10 cellular contexts compared by ENCODE assay signal in the genomic region with DNA sequence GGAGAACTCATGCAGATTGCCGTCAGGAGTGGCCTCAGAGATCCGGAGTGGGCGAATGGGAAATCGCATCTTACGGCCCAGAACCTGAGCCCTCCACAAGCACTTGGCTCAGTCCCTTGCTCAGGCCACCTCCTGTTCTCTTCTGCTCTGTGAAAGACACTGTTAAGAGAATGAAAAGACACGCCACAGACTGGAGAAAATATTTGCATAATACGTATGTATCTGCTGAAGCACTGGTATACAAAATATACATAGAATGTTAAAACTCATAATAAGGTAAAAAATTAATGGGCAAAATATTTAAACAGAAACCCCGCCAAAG. TPM values are rescaled to one million over a fixed set of nuclear protein-coding genes. Genes with fewer than 3 reads are reported as not detected.
A peak's percentile ranks its signal among the peaks of the same experiment; 100 is the strongest.
DNase-seq lines count a peak whose midpoint lies in the region; ATAC-seq and TF ChIP-seq lines count a peak whose summit lies in the region.
"Had no signal": no experiment of that assay in that cellular context is flagged by ENCODE, and none has a peak within 500 bp of the region (broad histone marks: within the 10 kb centered on the region; RNA-seq: fewer than 3 reads in every experiment).

No MANE protein-coding gene starts in this region.

- H3K9me3 Mint-ChIP-seq in activated CD4-positive, alpha-beta T cell treated with anti-CD3 and anti-CD28 coated beads, Interleukin-2, amount 10 ng/mL, durations not matched to agents 24 days and 14 days: no peaks in the 10 kb centered on the region
- peaks cover 2% of the 10 kb centered on the region for H3K9me3 Mint-ChIP-seq in stimulated activated memory B cell treated with anti-CD40 and anti-IgM and Interleukin-4, amounts not matched to agents 10 μg/mL and 1 μg/mL and 100 μg/mL, for 72 hours

- peak; percentile 41; the same call in 1 of the 2 replicates for TF ChIP-seq CTCF in OCI-LY7 (conservative IDR thresholded peaks at IDR 0.05; ENCODE audit: low read length)
- no peak for TF ChIP-seq CTCF in esophagus squamous epithelium (IDR thresholded peaks at IDR 0.05)

- no TSS peak for BruUV-seq in OCI-LY7 (replicated peaks; lab: Mats Ljungman, UMichigan)

- no peak overlapping the region for H3K27ac Mint-ChIP-seq in activated CD4-positive, alpha-beta T cell treated with anti-CD3 and anti-CD28 coated beads, Interleukin-2, amount 10 ng/mL, durations not matched to agents 24 days and 14 days
- no peak overlapping the region for H3K27ac Mint-ChIP-seq in stimulated activated memory B cell treated with anti-CD40 and anti-IgM and Interleukin-4, amounts not matched to agents 10 μg/mL and 1 μg/mL and 100 μg/mL, for 72 hours

- CTCF ChIA-PET in OCI-LY7 (lab: Charles Lee; ENCODE audit: unreplicated experiment): no interaction called here

- H3K4me3 Mint-ChIP-seq in activated CD4-positive, alpha-beta T cell treated with anti-CD3 and anti-CD28 coated beads, Interleukin-2, amount 10 ng/mL, durations not matched to agents 24 days and 14 days: peak overlapping the region; percentile 85
- H3K4me3 Mint-ChIP-seq in stimulated activated memory B cell treated with anti-CD40 and anti-IgM and Interleukin-4, amounts not matched to agents 10 μg/mL and 1 μg/mL and 100 μg/mL, for 72 hours: peak overlapping the region; percentile 76

- no peak for ATAC-seq in stimulated activated memory B cell treated with anti-CD40 and anti-IgM and Interleukin-4, amounts not matched to agents 10 μg/mL and 1 μg/mL and 100 μg/mL, for 72 hours
- ATAC-seq: HCT116 had no signal

- no peak overlapping the region for H3K27ac ChIP-seq in OCI-LY7 (ENCODE audit: low read depth, low read length, poor library complexity, severe bottlenecking)
- H3K27ac ChIP-seq in esophagus squamous epithelium: no peak overlapping the region
- H3K27ac ChIP-seq: foreskin keratinocyte had no signal

- H3K79me2 ChIP-seq in OCI-LY7 (ENCODE audit: insufficient read depth, low read depth, low read length): no peaks in the 10 kb centered on the region

- no peaks in the 10 kb centered on the region for H3K9me2 ChIP-seq in OCI-LY7 (ENCODE audit: insufficient read depth, low read length)

- POLR2A ChIA-PET in OCI-LY7 (lab: Charles Lee): interaction anchor here (0.7 to 1.0 kb wide), 3 partner anchors 9 to 207 kb away, joined by 3 read pairs; no protein-coding TSS in a partner anchor

- H3K4me1 ChIP-seq in OCI-LY7 (ENCODE audit: insufficient read depth, low read length, poor library complexity, severe bottlenecking): no peaks in the 10 kb centered on the region
- H3K4me1 ChIP-seq in esophagus squamous epithelium: peaks cover 7 to 14% (median 13%) of the 10 kb centered on the region in 3 donors
- H3K4me1 ChIP-seq: foreskin keratinocyte had no signal

- no peaks in the 10 kb centered on the region for H3K36me3 Mint-ChIP-seq in activated CD4-positive, alpha-beta T cell treated with anti-CD3 and anti-CD28 coated beads, Interleukin-2, amount 10 ng/mL, durations not matched to agents 24 days and 14 days (ENCODE audit: low read depth)
- H3K36me3 Mint-ChIP-seq in stimulated activated memory B cell treated with anti-CD40 and anti-IgM and Interleukin-4, amounts not matched to agents 10 μg/mL and 1 μg/mL and 100 μg/mL, for 72 hours: no peaks in the 10 kb centered on the region

- TF ChIP-seq POLR2A in esophagus squamous epithelium (IDR thresholded peaks at IDR 0.05): no peak

- intact Hi-C loops in activated CD4-positive, alpha-beta T cell treated with anti-CD3 and anti-CD28 coated beads, Interleukin-2, amount 10 ng/mL, durations not matched to agents 24 days and 14 days (cut with micrococcal nuclease): loop anchor here (2.0 kb wide), 3 partner anchors 20 to 166 kb away; no protein-coding TSS in a partner anchor
- intact Hi-C loops in OCI-LY7 (cut with micrococcal nuclease; ENCODE audit: unreplicated experiment): loop anchor here (1.0 to 5.0 kb wide), 4 partner anchors 151 to 439 kb away; no protein-coding TSS in a partner anchor
- intact Hi-C loops in esophagus squamous epithelium (cut with DNase I): no loop called here

- H3K27me3 Mint-ChIP-seq in activated CD4-positive, alpha-beta T cell treated with anti-CD3 and anti-CD28 coated beads, Interleukin-2, amount 10 ng/mL, durations not matched to agents 24 days and 14 days: peaks cover 69% of the 10 kb centered on the region
- peaks cover 57% of the 10 kb centered on the region for H3K27me3 Mint-ChIP-seq in stimulated activated memory B cell treated with anti-CD40 and anti-IgM and Interleukin-4, amounts not matched to agents 10 μg/mL and 1 μg/mL and 100 μg/mL, for 72 hours

- no peaks in the 10 kb centered on the region for H3K36me3 ChIP-seq in OCI-LY7 (ENCODE audit: insufficient read depth, low read length)
- H3K36me3 ChIP-seq in esophagus squamous epithelium: no peaks in the 10 kb centered on the region

- H2AFZ ChIP-seq in OCI-LY7 (ENCODE audit: low read length): no peak overlapping the region; the same call in 1 of the 2 replicates

- H3K9me3 ChIP-seq in OCI-LY7 (ENCODE audit: low read length) (no peaks in the 10 kb centered on the region), esophagus squamous epithelium (no peaks in the 10 kb centered on the region)

- WGBS in esophagus squamous epithelium, 2 donors: 14 to 44% methylated on average over 3 to 7 of the region's 8 CpGs

- peak overlapping the region; percentile 58 for H3K4me2 ChIP-seq in OCI-LY7 (ENCODE audit: low read length)

- no peak for DNase-seq in activated CD4-positive, alpha-beta T cell treated with anti-CD3 and anti-CD28 coated beads, Interleukin-2, amount 10 ng/mL, durations not matched to agents 24 days and 14 days
- DNase-seq in activated CD4-positive, alpha-beta T cell treated with anti-CD3 and anti-CD28 coated beads, Interleukin-2, amount 50 U/mL, for 4 hours: no peak
- DNase-seq in OCI-LY7 (ENCODE audit: low spot score): no peak
- DNase-seq in esophagus squamous epithelium (lab: John Stamatoyannopoulos, UW): no peak
- DNase-seq in globus pallidus (ENCODE audit: low spot score): no peak
- DNase-seq in putamen (ENCODE audit: low spot score): no peak
- no peak for DNase-seq in stimulated activated CD8-positive, alpha-beta memory T cell treated with anti-CD3 and anti-CD28 coated beads, Interleukin-4, amount 100 ng/mL, for 48 hours

- peaks cover 0 to 85% (median 6%) of the 10 kb centered on the region in 4 donors for H3K27me3 ChIP-seq in esophagus squamous epithelium

- peak overlapping the region; percentile 62 for H3K4me3 ChIP-seq in OCI-LY7 (ENCODE audit: low read depth, low read length, poor library complexity, severe bottlenecking)
- peak overlapping the region in 3 of 4 donors; percentile 51 to 67 (median 54) for H3K4me3 ChIP-seq in esophagus squamous epithelium

- peaks cover 8% of the 10 kb centered on the region for H3K4me1 Mint-ChIP-seq in activated CD4-positive, alpha-beta T cell treated with anti-CD3 and anti-CD28 coated beads, Interleukin-2, amount 10 ng/mL, durations not matched to agents 24 days and 14 days
- peaks cover 6% of the 10 kb centered on the region for H3K4me1 Mint-ChIP-seq in stimulated activated memory B cell treated with anti-CD40 and anti-IgM and Interleukin-4, amounts not matched to agents 10 μg/mL and 1 μg/mL and 100 μg/mL, for 72 hours

- H4K20me1 ChIP-seq in OCI-LY7 (ENCODE audit: insufficient read depth, low read length): no peaks in the 10 kb centered on the region

RNA-seq across cellular contexts. Expression of gene POM121L2, which starts 0.8 kb away (rescaled TPM):
- not detected in 2 replicates for total RNA-seq in activated CD4-positive, alpha-beta T cell treated with anti-CD3 and anti-CD28 coated beads, Interleukin-2, amount 10 ng/mL, durations not matched to agents 24 days and 14 days
- not detected in 2 replicates for total RNA-seq in OCI-LY7 (2014; rRNA removed; shearing (Covaris generic))
- total RNA-seq in OCI-LY7 (2022): not detected in 2 replicates
- not detected for total RNA-seq in esophagus squamous epithelium
- total RNA-seq: foreskin keratinocyte had no signal
